Comparison of ENCODE assay signal across 8 cellular contexts in the genomic region with DNA sequence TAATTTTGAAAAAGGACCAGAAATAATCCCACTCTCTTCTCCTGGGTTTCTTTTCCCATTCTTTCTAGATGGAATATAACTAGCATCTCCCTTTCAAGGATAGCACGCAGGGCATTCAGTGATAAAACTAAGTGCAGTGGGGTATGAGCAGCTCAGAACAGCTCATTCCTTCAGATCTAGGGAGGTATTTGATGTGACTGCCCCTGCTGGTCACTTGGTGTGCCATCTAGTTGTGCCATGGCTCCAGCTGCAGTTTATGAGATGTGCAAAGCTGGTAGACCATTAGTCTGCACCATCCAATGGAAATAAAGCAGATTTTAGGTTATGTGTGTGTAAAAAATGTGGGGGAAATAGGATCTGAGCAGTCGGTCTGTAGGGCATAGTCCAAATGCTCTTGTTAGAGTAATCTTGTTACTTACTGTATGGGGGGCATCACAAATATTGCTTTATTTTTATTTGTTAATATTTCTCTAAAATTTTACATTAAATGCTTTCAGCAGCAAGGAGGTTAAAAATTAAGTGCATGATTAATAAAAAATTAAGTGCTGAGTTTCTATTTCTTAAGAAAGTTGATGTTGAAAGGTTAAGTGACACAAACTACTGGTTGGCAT. TPM values are rescaled to one million over a fixed set of nuclear protein-coding genes. Genes with fewer than 3 reads are reported as not detected.
A peak's percentile ranks its signal among the peaks of the same experiment; 100 is the strongest.
DNase-seq lines count a peak whose midpoint lies in the region; ATAC-seq and TF ChIP-seq lines count a peak whose summit lies in the region.

No MANE protein-coding gene starts in this region.

- no peaks in the 10 kb centered on the region for H3K36me3 ChIP-seq in Karpas-422 (ENCODE audit: insufficient read depth, low read length)

- no peaks in the 10 kb centered on the region for H3K79me2 ChIP-seq in Karpas-422 (ENCODE audit: low read length)

- no peaks in the 10 kb centered on the region for H3K9me3 ChIP-seq in Karpas-422 (ENCODE audit: low read length)

- DNase-seq in ELR (ENCODE audit: low read depth) (peak; percentile 51), Karpas-422 (peak; percentile 69), astrocyte of the cerebellum (ENCODE audit: low read depth) (no peak), left lobe of liver (ENCODE audit: low spot score) (peak; percentile 51), cerebellar nuclear complex (lab: John Stamatoyannopoulos, UW) (no peak), globus pallidus (ENCODE audit: low spot score) (no peak), UCSD-AML1 (lab: John Stamatoyannopoulos, UW; ENCODE audit: unreplicated experiment) (no peak)

- in situ Hi-C loops in astrocyte of the cerebellum (cut with HindIII; ENCODE audit: low sequenced_read_pairs), result no loop called here

- H4K20me1 ChIP-seq in Karpas-422 (ENCODE audit: insufficient read depth, low read depth, low read length), result no peaks in the 10 kb centered on the region

- TF ChIP-seq CTCF in astrocyte of the cerebellum (IDR thresholded peaks at IDR 0.05; ENCODE audit: low read depth, low read length, missing control alignments), result peak; percentile 46

- H3K4me2 ChIP-seq in Karpas-422 (ENCODE audit: low read depth, low read length, poor library complexity, severe bottlenecking), result no peak overlapping the region

- H3K4me3 ChIP-seq in Karpas-422 (ENCODE audit: low read length) (no peak overlapping the region), astrocyte of the cerebellum (ENCODE audit: low read depth, low read length) (no peak overlapping the region)

- no peaks in the 10 kb centered on the region for H3K9me2 ChIP-seq in Karpas-422 (replicated peaks; ENCODE audit: insufficient read depth, low read length)

- no peak overlapping the region for H2AFZ ChIP-seq in Karpas-422 (ENCODE audit: low read length)

- no peak overlapping the region for H3K9ac ChIP-seq in Karpas-422 (ENCODE audit: low read length)

- H3K27ac ChIP-seq in Karpas-422 (ENCODE audit: low read length), result no peak overlapping the region

- peak; percentile 96 for ATAC-seq in left lobe of liver
- no peak for ATAC-seq in HG02588 (IDR thresholded peaks at IDR 0.05; ENCODE audit: unreplicated experiment)

- H3K4me1 ChIP-seq in Karpas-422 (ENCODE audit: low read length), result no peaks in the 10 kb centered on the region

- H3K27me3 ChIP-seq in Karpas-422 (ENCODE audit: low read length), result no peaks in the 10 kb centered on the region; the same call in 1 of the 2 replicates

RNA-seq across cellular contexts. Expression of a gene that starts 38.9 kb away (rescaled TPM):
- total RNA-seq in Karpas-422 (2014; rRNA removed; shearing (Covaris generic); ENCODE audit: low replicate concordance), result not detected in 2 replicates
- total RNA-seq in left lobe of liver, result not detected

Comparison
In these comparisons a context has a peak if more than half of its experiments do, and no peak if none do; other contexts are left out.
1. DNase-seq: peak in ELR (single experiment), Karpas-422 (single experiment) and left lobe of liver (single experiment); none in astrocyte of the cerebellum (single experiment), cerebellar nuclear complex (0 of 2), globus pallidus (single experiment) and UCSD-AML1 (single experiment).